In the genomic region with DNA sequence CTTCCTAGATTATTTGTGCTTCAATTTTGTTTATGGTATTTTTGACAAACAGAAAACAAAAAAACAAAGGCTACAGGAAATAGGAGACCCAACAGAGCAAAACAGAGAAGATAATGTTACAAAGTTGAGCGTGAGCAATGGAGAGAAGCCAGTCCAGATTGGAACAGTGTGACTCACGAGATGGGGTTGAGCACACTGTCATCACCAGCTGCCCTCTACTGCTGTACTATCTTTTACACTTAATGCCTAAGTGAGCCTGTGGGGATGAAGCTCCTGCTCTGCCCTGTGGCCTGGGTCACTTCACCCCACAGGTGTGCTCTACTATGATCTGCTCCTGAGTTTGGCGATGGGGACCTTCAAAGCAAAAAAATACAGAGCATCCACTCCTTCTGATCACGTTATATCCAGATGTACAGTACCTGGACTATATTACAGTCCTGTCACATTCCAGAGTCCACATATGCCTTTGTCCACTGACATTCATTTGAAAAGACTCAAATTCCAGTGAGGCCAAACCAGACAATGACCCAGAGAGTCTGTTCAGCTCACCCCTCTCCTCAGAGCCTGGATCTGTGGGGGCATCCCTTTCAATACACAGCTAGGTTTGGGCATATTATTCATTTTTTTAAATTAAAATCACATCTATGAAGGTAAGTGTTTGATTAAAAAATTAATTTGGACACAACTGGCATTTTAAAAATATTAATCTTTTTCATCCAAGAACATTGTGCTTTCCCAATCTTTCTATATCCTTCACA, we compare ENCODE assay signal across 11 cellular contexts. TPM values are rescaled to one million over a fixed set of nuclear protein-coding genes. Genes with fewer than 3 reads are reported as not detected.
DNase-seq lines count a peak whose midpoint lies in the region; ATAC-seq, FAIRE-seq and TF ChIP-seq lines count a peak whose summit lies in the region.
"Had no signal": no experiment of that assay in that cellular context is flagged by ENCODE, and none has a peak within 500 bp of the region (broad histone marks: within the 10 kb centered on the region; RNA-seq: fewer than 3 reads in every experiment).

No MANE protein-coding gene starts in this region.

- no peaks in the 10 kb centered on the region for H3K9me3 Mint-ChIP-seq in MCF 10A (ENCODE audit: unreplicated experiment)
- H3K9me3 Mint-ChIP-seq: nephron had no signal

- H3K27me3 ChIP-seq in breast epithelium (no peaks in the 10 kb centered on the region), foreskin keratinocyte (no peaks in the 10 kb centered on the region)

- H3K36me3 Mint-ChIP-seq in MCF 10A (ENCODE audit: insufficient read depth, unreplicated experiment): peaks cover 14% of the 10 kb centered on the region

- no peaks in the 10 kb centered on the region for H3K9me3 ChIP-seq in breast epithelium

- H3K27me3 Mint-ChIP-seq in MCF 10A (ENCODE audit: insufficient read depth, unreplicated experiment): no peaks in the 10 kb centered on the region

- CTCF ChIA-PET in MCF 10A (lab: Yijun Ruan, JAX): interaction anchor here (0.7 to 1.5 kb wide), 4 partner anchors 8 to 1092 kb away, joined by 3 to 5 read pairs (median 4); no protein-coding TSS in a partner anchor

- no peak overlapping the region for H3K4me3 ChIP-seq in breast epithelium

- peak; percentile 71 for DNase-seq in MCF 10A (ENCODE audit: unreplicated experiment)
- DNase-seq in breast epithelium (ENCODE audit: low spot score in 2 of 2): no peak
- peak; percentile 65 for DNase-seq in SHP77 treated with DMSO at 0.1 percent for 48 hours (lab: John Stamatoyannopoulos, UW)
- peak; percentile 35 to 60 for DNase-seq in foreskin keratinocyte
- DNase-seq in urothelium cell line (ENCODE audit: low spot score): peak; percentile 23
- no peak for DNase-seq in NCI-H1105 treated with DMSO at 0.1 percent for 48 hours (lab: John Stamatoyannopoulos, UW)
- DNase-seq in caudate nucleus (lab: John Stamatoyannopoulos, UW): no peak
- DNase-seq: C1 segment of cervical spinal cord; central memory CD4-positive, alpha-beta T cell had no signal

- ATAC-seq in foreskin keratinocyte (peak; percentile 86), HG03439 (IDR thresholded peaks at IDR 0.05; ENCODE audit: unreplicated experiment) (no peak)

- no peak overlapping the region for H3K4me3 Mint-ChIP-seq in MCF 10A (ENCODE audit: unreplicated experiment)
- H3K4me3 Mint-ChIP-seq: nephron had no signal

- peaks cover 32% of the 10 kb centered on the region for H3K4me1 Mint-ChIP-seq in MCF 10A (ENCODE audit: insufficient read depth, unreplicated experiment)

- H3K27ac ChIP-seq in breast epithelium (no peak overlapping the region), foreskin keratinocyte (no peak overlapping the region), caudate nucleus (ENCODE audit: low read depth, low read length) (no peak overlapping the region)

- H3K27ac Mint-ChIP-seq in MCF 10A (ENCODE audit: low read depth, unreplicated experiment): peak overlapping the region; percentile 33
- H3K27ac Mint-ChIP-seq: nephron had no signal

- no peak for FAIRE-seq in urothelium cell line (lab: Jason Lieb, UNC)

- TF ChIP-seq CTCF in MCF 10A (IDR thresholded peaks at IDR 0.05; ENCODE audit: unreplicated experiment) (no peak), breast epithelium (IDR thresholded peaks at IDR 0.05) (no peak), foreskin keratinocyte (conservative IDR thresholded peaks at IDR 0.05) (peak; percentile 36)

- H3K4me1 ChIP-seq in breast epithelium (peaks cover 0 to 10% of the 10 kb centered on the region in 2 donors), foreskin keratinocyte (peaks cover 22% of the 10 kb centered on the region)

- TF ChIP-seq POLR2A in breast epithelium (IDR thresholded peaks at IDR 0.05): no peak

- intact Hi-C loops in MCF 10A (cut with micrococcal nuclease): loop anchor here (5.0 kb wide), 1 partner anchor 1174 kb away; no protein-coding TSS in a partner anchor
- intact Hi-C loops in breast epithelium (cut with DNase I; ENCODE audit: low total_unique reads): loop anchor here (5.0 kb wide), 1 partner anchor 869 kb away; no protein-coding TSS in a partner anchor

- POLR2A ChIA-PET in MCF 10A (lab: Yijun Ruan, JAX): interaction anchor here (0.5 to 2.4 kb wide), 13 partner anchors 10 to 1311 kb away, joined by 3 to 11 read pairs (median 4); a partner anchor contains a TSS

- no peaks in the 10 kb centered on the region for H3K36me3 ChIP-seq in breast epithelium

- BruUV-seq in MCF 10A (replicated peaks; lab: Mats Ljungman, UMichigan): no TSS peak

RNA-seq across cellular contexts. Expression of a gene that starts 4.4 kb away (rescaled TPM):
- total RNA-seq in MCF 10A (2022) (36.3 and 41.7 TPM in 2 replicates), breast epithelium (10 to 100 TPM; 26.7 to 47.4 (median 43.3) TPM), foreskin keratinocyte (34.0 and 37.8 TPM in 2 replicates)
- polyA plus RNA-seq in foreskin keratinocyte: 8.4 and 9.1 TPM in 2 replicates

Comparison
In these comparisons a context has a peak if more than half of its experiments do, and no peak if none do; other contexts are left out.
1. DNase-seq: peak in MCF 10A (single experiment), SHP77 treated with DMSO at 0.1 percent for 48 hours (single experiment), foreskin keratinocyte (2 of 2) and urothelium cell line (single experiment); none in breast epithelium (0 of 2), NCI-H1105 treated with DMSO at 0.1 percent for 48 hours (single experiment) and caudate nucleus (0 of 61).